Comparison of ENCODE assay signal across 11 cellular contexts in the genomic region with DNA sequence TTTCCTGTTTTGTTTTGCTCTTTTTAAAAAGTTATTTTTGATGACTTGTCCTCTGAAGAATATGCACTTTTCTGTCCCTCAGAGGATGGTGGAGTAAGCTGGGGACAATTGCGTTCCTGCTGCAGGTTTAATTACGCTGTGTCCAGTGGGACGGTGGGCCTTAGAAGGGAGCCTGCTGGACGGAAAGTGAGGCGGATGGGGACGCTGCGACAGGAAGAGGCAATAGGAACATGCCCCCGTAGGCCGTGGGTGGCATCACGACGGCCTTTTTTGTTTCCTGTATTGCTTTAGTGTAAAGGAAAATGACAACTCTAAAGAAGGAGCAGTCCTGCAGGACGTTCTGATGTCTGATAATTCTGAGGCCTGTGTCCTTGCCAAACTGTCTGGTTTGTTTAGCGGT.
DNase-seq lines count a peak whose midpoint lies in the region; ATAC-seq and TF ChIP-seq lines count a peak whose summit lies in the region.
"Had no signal": no experiment of that assay in that cellular context is flagged by ENCODE, and none has a peak within 500 bp of the region (broad histone marks: within the 10 kb centered on the region; RNA-seq: fewer than 3 reads in every experiment).

No MANE protein-coding gene starts in this region.

- peak overlapping the region; percentile 92 to 97 (median 94) for H3K27ac Mint-ChIP-seq in CD4-positive, CD25-positive, alpha-beta regulatory T cell
- H3K27ac Mint-ChIP-seq in activated naive CD4-positive, alpha-beta T cell treated with anti-CD3 and anti-CD28 coated beads for 36 hours = peak overlapping the region; percentile 96
- H3K27ac Mint-ChIP-seq in natural killer cell treated with Interleukin-12 subunit alpha and Interleukin-12 subunit beta and Interleukin-15 and Interleukin-18, amount 100 ng/mL, for 72 hours = peak overlapping the region; percentile 66 to 81
- H3K27ac Mint-ChIP-seq: nephron progenitor cell had no signal

- peaks cover 45% of the 10 kb centered on the region for H3K4me1 ChIP-seq in CD4-positive, CD25-positive, alpha-beta regulatory T cell (ENCODE audit: control insufficient read depth, insufficient read depth, low read length, poor library complexity, severe bottlenecking)

- intact Hi-C loops in activated naive CD4-positive, alpha-beta T cell treated with anti-CD3 and anti-CD28 coated beads for 36 hours (cut with micrococcal nuclease) = no loop called here

- H3K4me3 ChIP-seq in CD4-positive, CD25-positive, alpha-beta regulatory T cell (ENCODE audit: low read depth, low read length) = peak overlapping the region; percentile 55
- no peak overlapping the region for H3K4me3 ChIP-seq in foreskin fibroblast (ENCODE audit: low read depth in 1 of 2, low read length in 2 of 2)

- in situ Hi-C loops in GM13977 (cut with MboI; ENCODE audit: low pct_unique_long_range_greater_than_20kb, low sequenced_read_pairs, unreplicated experiment) = no loop called here

- no peak for TF ChIP-seq CTCF in GM13977 (IDR thresholded peaks at IDR 0.05; ENCODE audit: extremely low read depth, insufficient read depth, missing control alignments)
- no peak for TF ChIP-seq CTCF in foreskin fibroblast (IDR thresholded peaks at IDR 0.05; ENCODE audit: low read depth, low read length)

- DNase-seq in CD4-positive, CD25-positive, alpha-beta regulatory T cell = peak in 2 of 3 donors; percentile 37 to 67
- DNase-seq in T-helper 9 cell (peak; percentile 31), GM13977 (ENCODE audit: low spot score) (no peak), foreskin fibroblast (no peak)
- DNase-seq in activated naive CD4-positive, alpha-beta T cell treated with anti-CD3 and anti-CD28 coated beads for 36 hours = peak; percentile 80
- DNase-seq in natural killer cell treated with Interleukin-12 subunit alpha and Interleukin-12 subunit beta and Interleukin-15 and Interleukin-18, amount 100 ng/mL, for 72 hours (ENCODE audit: low spot score) = no peak
- DNase-seq: KBM-7, NCI-H226, nephron progenitor cell had no signal

- H3K27me3 ChIP-seq in CD4-positive, CD25-positive, alpha-beta regulatory T cell (ENCODE audit: control insufficient read depth, insufficient read depth, low read length) = no peaks in the 10 kb centered on the region

- H3K36me3 Mint-ChIP-seq in CD4-positive, CD25-positive, alpha-beta regulatory T cell = peaks cover 6% of the 10 kb centered on the region
- H3K36me3 Mint-ChIP-seq in activated naive CD4-positive, alpha-beta T cell treated with anti-CD3 and anti-CD28 coated beads for 36 hours (ENCODE audit: low read depth) = peaks cover 22% of the 10 kb centered on the region
- H3K36me3 Mint-ChIP-seq in natural killer cell treated with Interleukin-12 subunit alpha and Interleukin-12 subunit beta and Interleukin-15 and Interleukin-18, amount 100 ng/mL, for 72 hours = no peaks in the 10 kb centered on the region

- H3K9me3 Mint-ChIP-seq in CD4-positive, CD25-positive, alpha-beta regulatory T cell = no peaks in the 10 kb centered on the region
- no peaks in the 10 kb centered on the region for H3K9me3 Mint-ChIP-seq in activated naive CD4-positive, alpha-beta T cell treated with anti-CD3 and anti-CD28 coated beads for 36 hours
- no peaks in the 10 kb centered on the region for H3K9me3 Mint-ChIP-seq in natural killer cell treated with Interleukin-12 subunit alpha and Interleukin-12 subunit beta and Interleukin-15 and Interleukin-18, amount 100 ng/mL, for 72 hours
- H3K9me3 Mint-ChIP-seq: nephron progenitor cell had no signal

- ATAC-seq in CD4-positive, CD25-positive, alpha-beta regulatory T cell (ENCODE audit: low read depth in 2 of 2) = peak; percentile 55 to 56
- no peak for ATAC-seq in natural killer cell treated with Interleukin-12 subunit alpha and Interleukin-12 subunit beta and Interleukin-15 and Interleukin-18, amount 100 ng/mL, for 72 hours
- ATAC-seq in GM21737 (IDR thresholded peaks at IDR 0.05; ENCODE audit: unreplicated experiment) (no peak), GM19467 (IDR thresholded peaks at IDR 0.05; ENCODE audit: unreplicated experiment) (no peak)

- H3K4me1 Mint-ChIP-seq in CD4-positive, CD25-positive, alpha-beta regulatory T cell = peaks cover 13 to 73% (median 31%) of the 10 kb centered on the region in 4 donors
- H3K4me1 Mint-ChIP-seq in activated naive CD4-positive, alpha-beta T cell treated with anti-CD3 and anti-CD28 coated beads for 36 hours (ENCODE audit: low read depth) = peaks cover 63% of the 10 kb centered on the region
- H3K4me1 Mint-ChIP-seq in natural killer cell treated with Interleukin-12 subunit alpha and Interleukin-12 subunit beta and Interleukin-15 and Interleukin-18, amount 100 ng/mL, for 72 hours (ENCODE audit: low read depth in 2 of 2) = peaks cover 25 to 36% of the 10 kb centered on the region in 2 donors

- H3K27ac ChIP-seq in CD4-positive, CD25-positive, alpha-beta regulatory T cell (ENCODE audit: insufficient read depth, low read length, poor library complexity, severe bottlenecking) = peak overlapping the region; percentile 71

- H3K4me3 Mint-ChIP-seq in CD4-positive, CD25-positive, alpha-beta regulatory T cell = peak overlapping the region; percentile 46 to 89 (median 82)
- H3K4me3 Mint-ChIP-seq in activated naive CD4-positive, alpha-beta T cell treated with anti-CD3 and anti-CD28 coated beads for 36 hours = peak overlapping the region; percentile 69
- H3K4me3 Mint-ChIP-seq in natural killer cell treated with Interleukin-12 subunit alpha and Interleukin-12 subunit beta and Interleukin-15 and Interleukin-18, amount 100 ng/mL, for 72 hours = peak overlapping the region; percentile 47
- H3K4me3 Mint-ChIP-seq: nephron progenitor cell had no signal

- peaks cover 3% of the 10 kb centered on the region for H3K36me3 ChIP-seq in CD4-positive, CD25-positive, alpha-beta regulatory T cell (ENCODE audit: control insufficient read depth, insufficient read depth, low read length)

- peaks cover 4% of the 10 kb centered on the region for H3K27me3 Mint-ChIP-seq in CD4-positive, CD25-positive, alpha-beta regulatory T cell
- no peaks in the 10 kb centered on the region for H3K27me3 Mint-ChIP-seq in activated naive CD4-positive, alpha-beta T cell treated with anti-CD3 and anti-CD28 coated beads for 36 hours (ENCODE audit: low read depth)
- no peaks in the 10 kb centered on the region for H3K27me3 Mint-ChIP-seq in natural killer cell treated with Interleukin-12 subunit alpha and Interleukin-12 subunit beta and Interleukin-15 and Interleukin-18, amount 100 ng/mL, for 72 hours

- CTCF ChIA-PET in activated naive CD4-positive, alpha-beta T cell treated with anti-CD3 and anti-CD28 coated beads for 36 hours (lab: Charles Lee) = interaction anchor here (1.0 kb wide), 2 partner anchors 9 to 12 kb away, joined by 3 to 4 read pairs; no protein-coding TSS in a partner anchor

- H3K9me3 ChIP-seq in CD4-positive, CD25-positive, alpha-beta regulatory T cell (ENCODE audit: control insufficient read depth in 2 of 2, low read length in 2 of 2) = no peaks in the 10 kb centered on the region

Comparison
In these comparisons a context has a peak if more than half of its experiments do, and no peak if none do; other contexts are left out.
1. ATAC-seq: peak in CD4-positive, CD25-positive, alpha-beta regulatory T cell (2 of 2); none in natural killer cell treated with Interleukin-12 subunit alpha and Interleukin-12 subunit beta and Interleukin-15 and Interleukin-18, amount 100 ng/mL, for 72 hours (0 of 2), GM21737 (single experiment) and GM19467 (single experiment).
2. DNase-seq: peak in CD4-positive, CD25-positive, alpha-beta regulatory T cell (2 of 3), T-helper 9 cell (single experiment) and activated naive CD4-positive, alpha-beta T cell treated with anti-CD3 and anti-CD28 coated beads for 36 hours (single experiment); none in natural killer cell treated with Interleukin-12 subunit alpha and Interleukin-12 subunit beta and Interleukin-15 and Interleukin-18, amount 100 ng/mL, for 72 hours (single experiment), GM13977 (single experiment) and foreskin fibroblast (0 of 2).
3. Peak in every context shown above with its lines, with median percentiles within 50 percentile points of each other: H3K27ac Mint-ChIP-seq and H3K4me3 Mint-ChIP-seq.